8 cellular contexts compared by ENCODE assay signal in genomic region chr9:131530930-131531832, GRCh38. TPM values are rescaled to one million over a fixed set of nuclear protein-coding genes. Genes with fewer than 3 reads are reported as not detected.
DNase-seq lines count a peak whose midpoint lies in the region; ATAC-seq and TF ChIP-seq lines count a peak whose summit lies in the region.

Gene UCK1, minus strand, starts transcription at chr9:131531263. Its CDS starts 89 bp downstream, at chr9:131531174.

- H3K9me2 ChIP-seq in hepatocyte (replicated peaks; ENCODE audit: insufficient read depth): no peaks in the 10 kb centered on the region

- H3K4me2 ChIP-seq in hepatocyte: peak within 1 kb of the TSS; percentile 97

- peak; percentile 89 for ATAC-seq in GM18502 (IDR thresholded peaks at IDR 0.05; ENCODE audit: poor library complexity, unreplicated experiment)
- ATAC-seq in HG02870 (IDR thresholded peaks at IDR 0.05; ENCODE audit: unreplicated experiment): peak; percentile 79
- peak; percentile 96 for ATAC-seq in aorta (ENCODE audit: low FRiP score)

- H3K36me3 ChIP-seq in hepatocyte (replicated peaks; ENCODE audit: insufficient read depth, low read depth) (no peaks in the 10 kb centered on the region), aorta (ENCODE audit: control insufficient read depth in 1 of 2, insufficient read depth in 2 of 2, low read length in 1 of 2) (peaks cover 0 to 2% of the 10 kb centered on the region in 2 donors)

- H3K4me3 ChIP-seq in hepatocyte: peak within 1 kb of the TSS; percentile 91
- H3K4me3 ChIP-seq in aorta (ENCODE audit: low read length in 2 of 2): peak within 1 kb of the TSS; percentile 80 to 98

- TF ChIP-seq CTCF in hepatocyte (IDR thresholded peaks at IDR 0.05; ENCODE audit: poor library complexity): no peak

- no peaks in the 10 kb centered on the region for H3K27me3 ChIP-seq in hepatocyte
- H3K27me3 ChIP-seq in aorta (ENCODE audit: control insufficient read depth in 1 of 2, insufficient read depth in 2 of 2, low read length in 1 of 2): no peaks in the 10 kb centered on the region

- 47% methylated on average over 23 of the region's 101 CpGs for WGBS in hepatocyte (ENCODE audit: low lambda C conversion rate, missing lambda C conversion rate)
- 6% methylated on average over 61 to 101 of the region's 101 CpGs for WGBS in aorta, 2 donors

- intact Hi-C loops in aorta (cut with DNase I): no loop called here

- H3K27ac ChIP-seq in hepatocyte (peak within 1 kb of the TSS; percentile 68), aorta (ENCODE audit: low read depth in 1 of 2, low read length in 2 of 2) (peak within 1 kb of the TSS in 1 of 2 donors; percentile 30)

- H2AFZ ChIP-seq in hepatocyte: peak within 1 kb of the TSS; percentile 99

- DNase-seq in NCI-H1694 treated with DMSO at 0.1 percent for 48 hours (lab: John Stamatoyannopoulos, UW): peak; percentile 55
- DNase-seq in T1000 (lab: John Stamatoyannopoulos, UW): peak; percentile 35
- DNase-seq in astrocyte of the hippocampus (ENCODE audit: low read depth, low spot score): peak; percentile 94
- peak; percentile 92 for DNase-seq in hepatocyte (ENCODE audit: low spot score)
- DNase-seq in retina: peak; percentile 95
- DNase-seq in aorta: peak; percentile 88 to 92

- no peaks in the 10 kb centered on the region for H4K20me1 ChIP-seq in hepatocyte (ENCODE audit: insufficient read depth, poor library complexity, severe bottlenecking)

- H3K4me1 ChIP-seq in hepatocyte (ENCODE audit: insufficient read depth) (peaks cover 13% of the 10 kb centered on the region), aorta (ENCODE audit: control insufficient read depth in 1 of 2, insufficient read depth in 2 of 2, low read length in 2 of 2) (no peaks in the 10 kb centered on the region)

- H3K79me2 ChIP-seq in hepatocyte: peaks cover 17% of the 10 kb centered on the region

- H3K9me3 ChIP-seq in hepatocyte (ENCODE audit: low read depth) (no peaks in the 10 kb centered on the region), aorta (ENCODE audit: control insufficient read depth, low read length) (no peaks in the 10 kb centered on the region)

RNA-seq across cellular contexts. Expression of gene UCK1, which starts in this region (rescaled TPM):
- 22.2 and 28.0 TPM in 2 replicates for total RNA-seq in hepatocyte
- polyA plus RNA-seq in hepatocyte: 32.7 and 36.8 TPM in 2 replicates
- total RNA-seq in aorta: 10 to 100 TPM; 24.5 to 28.3 TPM
- 10 to 100 TPM; 35.7 to 45.7 TPM for polyA plus RNA-seq in aorta

Comparison
In these comparisons a context has a peak if more than half of its experiments do, and no peak if none do; other contexts are left out.
1. DNase-seq: peak in every context shown above with its lines; median percentile 95 in retina; 94 in astrocyte of the hippocampus; 92 in hepatocyte; 90 in aorta; 55 in NCI-H1694 treated with DMSO at 0.1 percent for 48 hours; 35 in T1000.